Comparison of ENCODE assay signal across 22 cellular contexts in genomic region chr10:119672291-119672690, GRCh38. TPM values are rescaled to one million over a fixed set of nuclear protein-coding genes. Genes with fewer than 3 reads are reported as not detected.
DNase-seq lines count a peak whose midpoint lies in the region; ATAC-seq, FAIRE-seq and TF ChIP-seq lines count a peak whose summit lies in the region.
"Had no signal": no experiment of that assay in that cellular context is flagged by ENCODE, and none has a peak within 500 bp of the region (broad histone marks: within the 10 kb centered on the region; RNA-seq: fewer than 3 reads in every experiment).

No MANE protein-coding gene starts in this region.

- H2AFZ ChIP-seq in HepG2 (ENCODE audit: low read length) (no peak overlapping the region), H1 (ENCODE audit: low read length) (no peak overlapping the region)
- H2AFZ ChIP-seq: GM23248, PC-9 had no signal

- no peak for TF ChIP-seq POLR2A in HepG2 (IDR thresholded peaks at IDR 0.05; ENCODE audit: insufficient read depth in 1 of 2, low read depth in 2 of 2, low read length in 2 of 2)
- TF ChIP-seq POLR2A in right lobe of liver (IDR thresholded peaks at IDR 0.05) = no peak
- TF ChIP-seq POLR2A in H1 (IDR thresholded peaks at IDR 0.05; ENCODE audit: control extremely low read depth in 1 of 2, low read depth in 2 of 2, low read length in 2 of 2) = no peak

- H3K9ac ChIP-seq in HepG2 (ENCODE audit: insufficient read depth, low read depth, low read length) (no peak overlapping the region), H1 (replicated peaks in 1 of 4; ENCODE audit: extremely low read depth in 1 of 4, low read depth in 3 of 4, low read length in 3 of 4) (no peak overlapping the region)
- H3K9ac ChIP-seq: GM23248, SK-N-SH had no signal

- WGBS in HepG2 (ENCODE audit: low lambda C conversion rate) = 97% methylated on average over 21 of the region's 23 CpGs
- WGBS in right lobe of liver (ENCODE audit: insufficient coverage, low coverage, low lambda C conversion rate, missing lambda C conversion rate) = no CpG with 5 or more reads among the region's 23 CpGs
- 97% methylated on average over 17 of the region's 23 CpGs; no CpG with 5 or more reads in 1 of the 2 experiments for WGBS in H1 (ENCODE audit: extremely low coverage in 1 of 2, insufficient coverage in 1 of 2, insufficient read length in 1 of 2, insufficient replicate concordance in 2 of 2, low coverage in 1 of 2, low lambda C conversion rate in 2 of 2, missing lambda C conversion rate in 1 of 2), 2 experiments
- WGBS in psoas muscle, 3 donors = 84 to 91% (median 87%) methylated on average over 23 of the region's 23 CpGs

- no peak overlapping the region for H4K91ac ChIP-seq in H1 (replicated peaks; ENCODE audit: insufficient read length, low read length)

- no peak for TF ChIP-seq CTCF in HepG2 (CRISPR knock-in tag; IDR thresholded peaks at IDR 0.05)
- TF ChIP-seq CTCF in right lobe of liver (IDR thresholded peaks at IDR 0.05) = no peak
- TF ChIP-seq CTCF in H1 (IDR thresholded peaks at IDR 0.05; ENCODE audit: control extremely low read depth in 1 of 3, insufficient read depth in 1 of 3, low read depth in 1 of 3, low read length in 3 of 3) = no peak
- TF ChIP-seq CTCF in psoas muscle (IDR thresholded peaks at IDR 0.05) = no peak
- TF ChIP-seq CTCF in dorsolateral prefrontal cortex (IDR thresholded peaks at IDR 0.05 in 54 of 56, conservative IDR thresholded peaks at IDR 0.05 in 2 of 56; ENCODE audit: low read depth in 1 of 56, partially characterized antibody in 56 of 56) = no peak

- BruUV-seq in HepG2 (replicated peaks; lab: Mats Ljungman, UMichigan) = no TSS peak

- H3K4me2 ChIP-seq in HepG2 (ENCODE audit: low read depth, low read length) (no peak overlapping the region), H1 (ENCODE audit: insufficient read depth in 1 of 2, low read depth in 2 of 2, low read length in 2 of 2) (no peak overlapping the region)
- H3K4me2 ChIP-seq: A549 had no signal

- peaks cover 35 to 79% of the 10 kb centered on the region in 2 experiments for H3K36me3 ChIP-seq in HepG2 (replicated peaks in 1 of 2; ENCODE audit: control insufficient read depth in 1 of 2, insufficient read depth in 2 of 2, low read length in 2 of 2)
- H3K36me3 ChIP-seq in right lobe of liver = peaks cover 7 to 64% (median 24%) of the 10 kb centered on the region in 4 donors
- peaks cover 0 to 14% (median 5%) of the 10 kb centered on the region in 4 experiments; a peak in 5 of 8 replicates for H3K36me3 ChIP-seq in H1 (ENCODE audit: control insufficient read depth in 2 of 4, insufficient read depth in 4 of 4, low read length in 3 of 4)
- peaks cover 28 to 72% of the 10 kb centered on the region in 2 donors for H3K36me3 ChIP-seq in psoas muscle (ENCODE audit: insufficient read depth in 1 of 2, low read depth in 1 of 2)

- H3K79me2 ChIP-seq in HepG2 (ENCODE audit: insufficient read depth, low read length) (peaks cover 17% of the 10 kb centered on the region), H1 (ENCODE audit: control insufficient read depth in 1 of 2, insufficient read depth in 2 of 2, low read length in 2 of 2) (no peaks in the 10 kb centered on the region)

- H3K27ac ChIP-seq in HepG2 (ENCODE audit: extremely low read length, insufficient read depth, low read length) = no peak overlapping the region
- H3K27ac ChIP-seq in right lobe of liver = no peak overlapping the region
- H3K27ac ChIP-seq in H1 (ENCODE audit: low read depth, low read length) = no peak overlapping the region
- H3K27ac ChIP-seq in psoas muscle = peak overlapping the region; percentile 99
- H3K27ac ChIP-seq in dorsolateral prefrontal cortex = no peak overlapping the region
- H3K27ac ChIP-seq: GM23248 had no signal

- H4K8ac ChIP-seq in H1 (ENCODE audit: extremely low read depth, insufficient read depth, low read length) = 0 out of 2 replicates have a peak overlapping the region, but pooled peaks have one; percentile 9

- H4K20me1 ChIP-seq in HepG2 (ENCODE audit: insufficient read depth, low read length) = 0 out of 2 replicates have a peak, but pooled peaks cover 2% of the 10 kb centered on the region
- no peaks in the 10 kb centered on the region for H4K20me1 ChIP-seq in H1 (replicated peaks in 1 of 2; ENCODE audit: control insufficient read depth in 1 of 2, insufficient read depth in 2 of 2, low read length in 2 of 2)

- H3K4me1 ChIP-seq in HepG2 (ENCODE audit: insufficient read depth, low read length) = peaks cover 13% of the 10 kb centered on the region
- no peaks in the 10 kb centered on the region for H3K4me1 ChIP-seq in right lobe of liver
- peaks cover 10 to 15% (median 12%) of the 10 kb centered on the region in 4 experiments for H3K4me1 ChIP-seq in H1 (replicated peaks in 1 of 4; ENCODE audit: control insufficient read depth in 3 of 4, insufficient read depth in 4 of 4, low read length in 3 of 4)
- H3K4me1 ChIP-seq in psoas muscle = peaks cover 76% of the 10 kb centered on the region

- no peak overlapping the region for H2BK120ac ChIP-seq in H1 (replicated peaks; ENCODE audit: low read depth, low read length)

- no peak overlapping the region for H4K5ac ChIP-seq in H1 (ENCODE audit: insufficient read length, low read depth, low read length)

- FAIRE-seq in HepG2 (lab: Jason Lieb, UNC) (no peak), H1 (lab: Jason Lieb, UNC) (no peak)
- FAIRE-seq: A549, GM18507 had no signal

- H3K56ac ChIP-seq in H1 (replicated peaks; ENCODE audit: insufficient read length, low read depth, low read length) = no peak overlapping the region

- no peaks in the 10 kb centered on the region for H3K23me2 ChIP-seq in H1 (ENCODE audit: low read depth, low read length)

- no peak overlapping the region for H2BK5ac ChIP-seq in H1 (ENCODE audit: low read depth, low read length)

- peaks cover 8% of the 10 kb centered on the region for H3K79me1 ChIP-seq in H1 (ENCODE audit: low read depth, low read length)

- no peak for ATAC-seq in HepG2
- no peak for ATAC-seq in right lobe of liver
- ATAC-seq in psoas muscle = no peak
- ATAC-seq: A549 had no signal

- DNase-seq in HepG2 (ENCODE audit: low spot score) (no peak), right lobe of liver (no peak), H1 (ENCODE audit: low read depth in 1 of 2, low spot score in 2 of 2) (no peak), psoas muscle (no peak), cerebellum (ENCODE audit: low spot score) (no peak), dorsolateral prefrontal cortex (no peak), SHP77 (lab: John Stamatoyannopoulos, UW) (no peak)
- DNase-seq: AML-193; C1 segment of cervical spinal cord; CD4-positive, alpha-beta memory T cell; COR-L47; DMS53; GM23248; H9; KBM-7; MG63; NCI-H2029; NCI-H526 treated with DMSO at 0.1 percent for 48 hours; PC-9; SK-N-SH had no signal

- TF ChIP-seq RAD21 in HepG2 (CRISPR knock-in tag; IDR thresholded peaks at IDR 0.05) (no peak), H1 (IDR thresholded peaks at IDR 0.05 in 1 of 2, conservative IDR thresholded peaks at IDR 0.05 in 1 of 2; ENCODE audit: low read depth in 2 of 2, low read length in 2 of 2) (no peak)

- no peak overlapping the region for H2BK20ac ChIP-seq in H1 (ENCODE audit: low read length)

- H2BK15ac ChIP-seq in H1 (ENCODE audit: low read length) = no peak overlapping the region

- TF ChIP-seq EP300 in HepG2 (IDR thresholded peaks at IDR 0.05; ENCODE audit: low read depth in 2 of 2, low read length in 2 of 2) = no peak
- no peak for TF ChIP-seq EP300 in HepG2 (CRISPR knock-in tag; IDR thresholded peaks at IDR 0.05; ENCODE audit: borderline replicate concordance)
- TF ChIP-seq EP300 in H1 (IDR thresholded peaks at IDR 0.05; ENCODE audit: borderline replicate concordance in 1 of 2, low read depth in 2 of 2, low read length in 2 of 2) = no peak

- in situ Hi-C loops in HepG2 (cut with HindIII; ENCODE audit: extremely low pct_ligation_motif_present, low pct_unique_long_range_greater_than_20kb) = no loop called here

- H3K4me3 ChIP-seq in HepG2 (replicated peaks in 1 of 3; ENCODE audit: insufficient read depth in 1 of 3, low read depth in 2 of 3, low read length in 3 of 3) (no peak overlapping the region), right lobe of liver (no peak overlapping the region), H1 (ENCODE audit: extremely low read depth in 1 of 4, insufficient read depth in 2 of 4, low read depth in 3 of 4, low read length in 4 of 4) (no peak overlapping the region), psoas muscle (no peak overlapping the region), dorsolateral prefrontal cortex (no peak overlapping the region)
- H3K4me3 ChIP-seq: A549, GM23248, MG63, PC-9 had no signal

- no peak overlapping the region for H2BK12ac ChIP-seq in H1 (ENCODE audit: low read depth, low read length)

- POLR2A ChIA-PET in HepG2 (lab: Yijun Ruan, JAX) = no interaction called here
- POLR2A ChIA-PET in H1 (lab: Charles Lee; ENCODE audit: partially characterized antibody) = interaction anchor here (0.8 to 3.4 kb wide), 3 partner anchors 15 to 200 kb away, joined by 3 to 11 read pairs (median 3); partner anchors contain the start of gene MCMBP

- H3K27me3 ChIP-seq in HepG2 (ENCODE audit: control insufficient read depth in 1 of 2, insufficient read depth in 2 of 2, low read length in 2 of 2) = no peaks in the 10 kb centered on the region
- H3K27me3 ChIP-seq in right lobe of liver = no peaks in the 10 kb centered on the region
- H3K27me3 ChIP-seq in H1 (replicated peaks in 1 of 4; ENCODE audit: control insufficient read depth in 3 of 4, extremely low read depth in 1 of 4, insufficient read depth in 3 of 4, low read length in 3 of 4) = no peaks in the 10 kb centered on the region
- H3K27me3 ChIP-seq in psoas muscle (ENCODE audit: insufficient read depth in 3 of 3, low read length in 2 of 3) = no peaks in the 10 kb centered on the region
- H3K27me3 ChIP-seq in dorsolateral prefrontal cortex = no peaks in the 10 kb centered on the region
- H3K27me3 ChIP-seq: MG63 had no signal

- intact Hi-C loops in HepG2 (cut with micrococcal nuclease; ENCODE audit: unreplicated experiment) = no loop called here
- intact Hi-C loops in right lobe of liver (cut with DNase I) = no loop called here
- intact Hi-C loops in psoas muscle (cut with DNase I) = no loop called here
- intact Hi-C loops in dorsolateral prefrontal cortex (cut with DNase I) = no loop called here

- H3K14ac ChIP-seq in H1 (ENCODE audit: insufficient read length) = no peak overlapping the region

- CTCF ChIA-PET in HepG2 (lab: Yijun Ruan, JAX; ENCODE audit: low intra/inter-chr PET ratio, low total read pairs) (no interaction called here), H1 (lab: Charles Lee; ENCODE audit: partially characterized antibody) (interaction anchor here (0.8 to 2.4 kb wide), 8 partner anchors 8 to 55 kb away, joined by 3 to 7 read pairs (median 3); no protein-coding TSS in a partner anchor)

- H3K9me3 ChIP-seq in HepG2 (ENCODE audit: low read length) (no peaks in the 10 kb centered on the region), right lobe of liver (no peaks in the 10 kb centered on the region), H1 (ENCODE audit: insufficient read depth in 2 of 2, low read depth in 1 of 2, low read length in 1 of 2) (no peaks in the 10 kb centered on the region), psoas muscle (no peaks in the 10 kb centered on the region)
- H3K9me3 ChIP-seq: A549, MG63, SK-N-SH had no signal

- H2AK5ac ChIP-seq in H1 (ENCODE audit: low read depth, low read length) = no peak overlapping the region

- H3K4ac ChIP-seq in H1 (replicated peaks; ENCODE audit: insufficient read length, low read depth, low read length) = no peak overlapping the region

- no peak overlapping the region for H3K23ac ChIP-seq in H1 (ENCODE audit: insufficient read length)

- H3K18ac ChIP-seq in H1 (ENCODE audit: extremely low read depth, low read length) = no peak overlapping the region

RNA-seq across cellular contexts. Expression of gene BAG3, which starts 21.1 kb away (rescaled TPM):
- total RNA-seq in HepG2 (2016; rRNA removed; fragmentation: Illumina TruSeq; extraction: Trizol) = 6.7 and 7.9 TPM in 2 replicates
- 1.7 and 2.0 TPM in 2 replicates for total RNA-seq in HepG2 (2016; cell fraction: cytosol; rRNA removed; fragmentation: Illumina TruSeq; extraction: Trizol; ENCODE audit: low read depth)
- total RNA-seq in HepG2 (2016; cell fraction: insoluble cytoplasmic fraction; rRNA removed; fragmentation: Illumina TruSeq; extraction: Trizol) = 6.7 and 7.5 TPM in 2 replicates
- total RNA-seq in HepG2 (2016; cell fraction: membrane; rRNA removed; fragmentation: Illumina TruSeq; extraction: Trizol) = 4.9 and 5.1 TPM in 2 replicates
- total RNA-seq in HepG2 (2016; cell fraction: nucleus; rRNA removed; fragmentation: Illumina TruSeq; extraction: Trizol) = 4.8 and 6.3 TPM in 2 replicates
- polyA plus RNA-seq in HepG2 (2011; rRNA removed) = 2.9 and 3.0 TPM in 2 replicates
- polyA plus RNA-seq in HepG2 (2011; cell fraction: cytosol; rRNA removed) = 2.5 and 3.1 TPM in 2 replicates
- polyA plus RNA-seq in HepG2 (2011; cell fraction: nucleus; rRNA removed) = 9.0 and 9.5 TPM in 2 replicates
- polyA plus RNA-seq in HepG2 (2012) = 12.7 and 14.8 TPM in 2 replicates
- 1.9 and 2.1 TPM in 2 replicates for polyA plus RNA-seq in HepG2 (2016; cell fraction: cytosol; fragmentation: Illumina TruSeq; extraction: Trizol; ENCODE audit: low read depth)
- polyA plus RNA-seq in HepG2 (2016; cell fraction: insoluble cytoplasmic fraction; fragmentation: Illumina TruSeq; extraction: Trizol; ENCODE audit: low read depth) = 15.1 and 20.8 TPM in 2 replicates
- polyA plus RNA-seq in HepG2 (2016; cell fraction: membrane; fragmentation: Illumina TruSeq; extraction: Trizol; ENCODE audit: low read depth) = 3.2 and 4.9 TPM in 2 replicates
- 14.7 and 18.1 TPM in 2 replicates for polyA plus RNA-seq in HepG2 (2016; cell fraction: nucleus; fragmentation: Illumina TruSeq; extraction: Trizol; ENCODE audit: insufficient read depth, low read depth)
- 3.1 and 5.4 TPM in 2 replicates for polyA minus RNA-seq in HepG2 (2011; rRNA and poly(A)+ RNA removed; ENCODE audit: low replicate concordance)
- 6.2 and 6.5 TPM in 2 replicates for polyA minus RNA-seq in HepG2 (2011; cell fraction: cytosol; rRNA and poly(A)+ RNA removed)
- 2.2 and 3.2 TPM in 2 replicates for polyA minus RNA-seq in HepG2 (2011; cell fraction: nucleus; rRNA and poly(A)+ RNA removed)
- total RNA-seq in right lobe of liver = 10 to 100 TPM; 12.5 to 26.0 (median 18.2) TPM
- 13.3 and 14.6 TPM in 2 replicates for total RNA-seq in H1 (2021; fragmentation: NEBNext Ultra II Directional; extraction: Animal tissue kit (Norgen Biotek cat#: 25700))
- polyA plus RNA-seq in H1 (2011; rRNA removed) = 3.5 and 7.5 TPM in 2 replicates
- 3.0 TPM for polyA plus RNA-seq in H1 (2011; cell fraction: cytosol; rRNA removed)
- 7.0 TPM for polyA plus RNA-seq in H1 (2011; cell fraction: nucleus; rRNA removed)
- 10.5 to 13.6 TPM (median 12.9 TPM) in 4 replicates for polyA plus RNA-seq in H1 (2012, experiment 1 of 2)
- 10.4 TPM for polyA plus RNA-seq in H1 (2012, experiment 2 of 2)
- polyA plus RNA-seq in H1 (2013, experiment 1 of 2) = 12.1 TPM
- polyA plus RNA-seq in H1 (2013, experiment 2 of 2) = 12.1 TPM
- 1.7 and 2.1 TPM in 2 replicates for polyA minus RNA-seq in H1 (2011; rRNA and poly(A)+ RNA removed)
- 6.9 TPM for polyA minus RNA-seq in H1 (2011; cell fraction: cytosol; rRNA and poly(A)+ RNA removed)
- 4.1 TPM for polyA minus RNA-seq in H1 (2011; cell fraction: nucleus; rRNA and poly(A)+ RNA removed)
- total RNA-seq in psoas muscle = 100 to 1,000 TPM; 354 to 855 (median 486) TPM
- polyA plus RNA-seq in psoas muscle = 100 to 1,000 TPM; 283 to 571 (median 364) TPM
- 3.2 TPM for total RNA-seq in cerebellum
- 100 to 1,000 TPM in 12 of 120 experiments, 10 to 100 TPM in 108; 13.1 to 274 (median 32.3) TPM for total RNA-seq in dorsolateral prefrontal cortex

RNA-seq across cellular contexts. Expression of gene INPP5F, which starts 53.6 kb away (rescaled TPM):
- total RNA-seq in HepG2 (2016; rRNA removed; fragmentation: Illumina TruSeq; extraction: Trizol) (15.7 and 16.4 TPM in 2 replicates), right lobe of liver (1 to 10 TPM; 2.0 to 3.9 (median 2.5) TPM), psoas muscle (10 to 100 TPM in 3 of 4 donors, 1 to 10 TPM in 1; 8.0 to 12.3 (median 10.7) TPM), cerebellum (112 TPM), dorsolateral prefrontal cortex (100 to 1,000 TPM in 105 of 120 experiments, 10 to 100 TPM in 15; 46.3 to 226 (median 146) TPM)
- total RNA-seq in HepG2 (2016; cell fraction: cytosol; rRNA removed; fragmentation: Illumina TruSeq; extraction: Trizol; ENCODE audit: low read depth) = 6.4 and 8.2 TPM in 2 replicates
- 12.7 and 14.4 TPM in 2 replicates for total RNA-seq in HepG2 (2016; cell fraction: insoluble cytoplasmic fraction; rRNA removed; fragmentation: Illumina TruSeq; extraction: Trizol)
- 9.4 and 10.3 TPM in 2 replicates for total RNA-seq in HepG2 (2016; cell fraction: membrane; rRNA removed; fragmentation: Illumina TruSeq; extraction: Trizol)
- total RNA-seq in HepG2 (2016; cell fraction: nucleus; rRNA removed; fragmentation: Illumina TruSeq; extraction: Trizol) = 12.4 and 17.6 TPM in 2 replicates
- polyA plus RNA-seq in HepG2 (2011; rRNA removed) (8.3 and 12.5 TPM in 2 replicates), H1 (2011; rRNA removed) (32.1 and 50.1 TPM in 2 replicates), psoas muscle (10 to 100 TPM in 1 of 3 donors, 1 to 10 TPM in 2; 6.0 to 10.0 (median 8.0) TPM)
- polyA plus RNA-seq in HepG2 (2011; cell fraction: cytosol; rRNA removed) = 4.7 and 6.3 TPM in 2 replicates
- 9.8 and 21.4 TPM in 2 replicates for polyA plus RNA-seq in HepG2 (2011; cell fraction: nucleus; rRNA removed)
- polyA plus RNA-seq in HepG2 (2012) = 6.9 and 9.3 TPM in 2 replicates
- polyA plus RNA-seq in HepG2 (2016; cell fraction: cytosol; fragmentation: Illumina TruSeq; extraction: Trizol; ENCODE audit: low read depth) = 5.5 and 6.2 TPM in 2 replicates
- polyA plus RNA-seq in HepG2 (2016; cell fraction: insoluble cytoplasmic fraction; fragmentation: Illumina TruSeq; extraction: Trizol; ENCODE audit: low read depth) = 11.3 and 11.4 TPM in 2 replicates
- 5.7 and 6.9 TPM in 2 replicates for polyA plus RNA-seq in HepG2 (2016; cell fraction: membrane; fragmentation: Illumina TruSeq; extraction: Trizol; ENCODE audit: low read depth)
- polyA plus RNA-seq in HepG2 (2016; cell fraction: nucleus; fragmentation: Illumina TruSeq; extraction: Trizol; ENCODE audit: insufficient read depth, low read depth) = 19.7 and 20.7 TPM in 2 replicates
- 2.8 and 7.9 TPM in 2 replicates for polyA minus RNA-seq in HepG2 (2011; rRNA and poly(A)+ RNA removed; ENCODE audit: low replicate concordance)
- polyA minus RNA-seq in HepG2 (2011; cell fraction: cytosol; rRNA and poly(A)+ RNA removed) = 6.2 and 10.6 TPM in 2 replicates
- 36.3 and 40.2 TPM in 2 replicates for polyA minus RNA-seq in HepG2 (2011; cell fraction: nucleus; rRNA and poly(A)+ RNA removed)
- 97.9 and 101 TPM in 2 replicates for total RNA-seq in H1 (2021; fragmentation: NEBNext Ultra II Directional; extraction: Animal tissue kit (Norgen Biotek cat#: 25700))
- 52.3 TPM for polyA plus RNA-seq in H1 (2011; cell fraction: cytosol; rRNA removed)
- 24.2 TPM for polyA plus RNA-seq in H1 (2011; cell fraction: nucleus; rRNA removed)
- polyA plus RNA-seq in H1 (2012, experiment 1 of 2) = 60.7 to 95.4 TPM (median 74.9 TPM) in 4 replicates
- 6.2 TPM for polyA plus RNA-seq in H1 (2012, experiment 2 of 2)
- 91.7 TPM for polyA plus RNA-seq in H1 (2013, experiment 1 of 2)
- 102 TPM for polyA plus RNA-seq in H1 (2013, experiment 2 of 2)
- polyA minus RNA-seq in H1 (2011; rRNA and poly(A)+ RNA removed) = 50.3 and 71.5 TPM in 2 replicates
- polyA minus RNA-seq in H1 (2011; cell fraction: cytosol; rRNA and poly(A)+ RNA removed) = 37.9 TPM
- 73.9 TPM for polyA minus RNA-seq in H1 (2011; cell fraction: nucleus; rRNA and poly(A)+ RNA removed)
